ENCODE assay signal across 2 cellular contexts in genomic region chr7:108468246-108468645, GRCh38.
TF ChIP-seq lines count a peak whose summit lies in the region.

No MANE protein-coding gene starts in this region.

TF ChIP-seq in GM23338, 12 proteins besides CTCF, POLR2A, EP300 and RAD21 (continued from another document):
- TF ChIP-seq STAT1 (IDR thresholded peaks at IDR 0.05; ENCODE audit: unreplicated experiment), result no peak
- TF ChIP-seq CREB1 (CRISPR knock-in tag; IDR thresholded peaks at IDR 0.05; ENCODE audit: low read depth), result no peak
- no peak for TF ChIP-seq ZNF462 (CRISPR knock-in tag; IDR thresholded peaks at IDR 0.05)
- no peak for TF ChIP-seq ETS1 (IDR thresholded peaks at IDR 0.05)
- no peak for TF ChIP-seq REST (IDR thresholded peaks at IDR 0.05; ENCODE audit: unreplicated experiment)
- no peak for TF ChIP-seq POLR2AphosphoS5 (IDR thresholded peaks at IDR 0.05; ENCODE audit: low read depth)
- no peak for TF ChIP-seq NANOG (IDR thresholded peaks at IDR 0.05; ENCODE audit: borderline replicate concordance)
- no peak for TF ChIP-seq ZNF331 (CRISPR knock-in tag; IDR thresholded peaks at IDR 0.05; ENCODE audit: low read depth)
- no peak for TF ChIP-seq EZH2phosphoT487 (IDR thresholded peaks at IDR 0.05; ENCODE audit: unreplicated experiment)

TF ChIP-seq in GM12878, 131 proteins besides CTCF, POLR2A, EP300 and RAD21:
- TF ChIP-seq ZBED1 (IDR thresholded peaks at IDR 0.05; ENCODE audit: borderline replicate concordance) (no peak), ZSCAN29 (IDR thresholded peaks at IDR 0.05) (no peak), BCLAF1 (IDR thresholded peaks at IDR 0.05) (no peak), NR2C1 (IDR thresholded peaks at IDR 0.05) (no peak), E4F1 (IDR thresholded peaks at IDR 0.05; ENCODE audit: borderline replicate concordance, partially characterized antibody) (no peak), NFYA (IDR thresholded peaks at IDR 0.05; ENCODE audit: borderline replicate concordance, low read depth, low read length) (no peak), POLR2AphosphoS2 (IDR thresholded peaks at IDR 0.05; ENCODE audit: low read depth, low read length) (no peak), SREBF1 (IDR thresholded peaks at IDR 0.05; ENCODE audit: low read length) (no peak), CHD1 (IDR thresholded peaks at IDR 0.05; ENCODE audit: low read depth, low read length) (no peak), ETV6 (conservative IDR thresholded peaks at IDR 0.05 in 1 of 2, IDR thresholded peaks at IDR 0.05 in 1 of 2; ENCODE audit: borderline replicate concordance in 1 of 2, low read depth in 1 of 2) (no peak), TARDBP (IDR thresholded peaks at IDR 0.05; ENCODE audit: borderline replicate concordance) (no peak), ZBTB11 (CRISPR knock-in tag; IDR thresholded peaks at IDR 0.05) (no peak), NKRF (conservative IDR thresholded peaks at IDR 0.05) (no peak), PBX3 (IDR thresholded peaks at IDR 0.05; ENCODE audit: insufficient replicate concordance, low read depth, low read length) (no peak)
